In the genomic region with DNA sequence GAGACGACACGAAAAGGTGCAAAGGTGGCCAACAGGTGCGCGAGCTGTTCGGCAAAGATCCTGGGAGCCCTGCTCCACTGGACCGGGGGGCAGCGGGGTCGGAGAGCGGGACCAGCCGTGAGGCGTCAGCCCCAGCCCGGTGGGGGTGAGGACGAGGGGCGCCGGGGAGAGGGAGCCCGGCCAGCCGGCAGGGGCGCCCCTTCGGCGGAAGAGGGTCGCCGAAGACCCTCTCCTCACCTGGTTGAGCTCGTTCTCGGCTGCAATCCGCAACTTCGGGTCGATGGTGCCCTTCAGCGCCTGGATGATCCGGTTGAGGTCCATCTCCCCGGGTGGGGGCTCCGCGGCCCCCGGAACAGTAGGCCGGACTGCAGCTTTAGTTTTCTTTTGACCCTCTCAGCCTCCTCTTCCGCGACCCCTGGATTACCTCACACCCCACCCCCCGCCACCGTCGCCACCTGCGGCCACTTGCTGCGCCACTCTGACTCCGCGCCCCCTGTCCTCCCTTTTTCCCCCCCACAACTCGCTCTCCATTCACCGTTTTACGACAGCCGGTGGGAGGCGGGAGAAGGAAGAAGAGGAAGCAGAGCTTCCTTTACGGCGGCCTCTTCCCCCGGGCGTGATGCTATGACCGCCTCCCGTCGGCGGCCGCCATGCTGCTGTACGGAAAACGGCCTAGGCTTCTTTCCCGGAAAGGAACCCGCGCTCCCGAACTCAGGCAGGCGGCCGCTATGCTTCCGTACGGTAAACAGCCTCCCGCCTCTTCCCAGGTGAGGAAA, we compare ENCODE assay signal across 1 cellular context.
A peak's percentile ranks its signal among the peaks of the same experiment; 100 is the strongest.
TF ChIP-seq lines count a peak whose summit lies in the region.

A gene (minus strand): TSS at position 543 of the 776 bp plus-strand sequence. CDS start 222 bp downstream, at position 321.

TF ChIP-seq in HepG2, 621 proteins besides CTCF, POLR2A, EP300 and RAD21 (continued from another document and continues in another):
- TF ChIP-seq, protein P1, sequence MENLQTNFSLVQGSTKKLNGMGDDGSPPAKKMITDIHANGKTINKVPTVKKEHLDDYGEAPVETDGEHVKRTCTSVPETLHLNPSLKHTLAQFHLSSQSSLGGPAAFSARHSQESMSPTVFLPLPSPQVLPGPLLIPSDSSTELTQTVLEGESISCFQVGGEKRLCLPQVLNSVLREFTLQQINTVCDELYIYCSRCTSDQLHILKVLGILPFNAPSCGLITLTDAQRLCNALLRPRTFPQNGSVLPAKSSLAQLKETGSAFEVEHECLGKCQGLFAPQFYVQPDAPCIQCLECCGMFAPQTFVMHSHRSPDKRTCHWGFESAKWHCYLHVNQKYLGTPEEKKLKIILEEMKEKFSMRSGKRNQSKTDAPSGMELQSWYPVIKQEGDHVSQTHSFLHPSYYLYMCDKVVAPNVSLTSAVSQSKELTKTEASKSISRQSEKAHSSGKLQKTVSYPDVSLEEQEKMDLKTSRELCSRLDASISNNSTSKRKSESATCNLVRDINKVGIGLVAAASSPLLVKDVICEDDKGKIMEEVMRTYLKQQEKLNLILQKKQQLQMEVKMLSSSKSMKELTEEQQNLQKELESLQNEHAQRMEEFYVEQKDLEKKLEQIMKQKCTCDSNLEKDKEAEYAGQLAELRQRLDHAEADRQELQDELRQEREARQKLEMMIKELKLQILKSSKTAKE (CRISPR knock-in tag; IDR thresholded peaks at IDR 0.05; ENCODE audit: borderline replicate concordance), result no peak
- TF ChIP-seq, protein P2, sequence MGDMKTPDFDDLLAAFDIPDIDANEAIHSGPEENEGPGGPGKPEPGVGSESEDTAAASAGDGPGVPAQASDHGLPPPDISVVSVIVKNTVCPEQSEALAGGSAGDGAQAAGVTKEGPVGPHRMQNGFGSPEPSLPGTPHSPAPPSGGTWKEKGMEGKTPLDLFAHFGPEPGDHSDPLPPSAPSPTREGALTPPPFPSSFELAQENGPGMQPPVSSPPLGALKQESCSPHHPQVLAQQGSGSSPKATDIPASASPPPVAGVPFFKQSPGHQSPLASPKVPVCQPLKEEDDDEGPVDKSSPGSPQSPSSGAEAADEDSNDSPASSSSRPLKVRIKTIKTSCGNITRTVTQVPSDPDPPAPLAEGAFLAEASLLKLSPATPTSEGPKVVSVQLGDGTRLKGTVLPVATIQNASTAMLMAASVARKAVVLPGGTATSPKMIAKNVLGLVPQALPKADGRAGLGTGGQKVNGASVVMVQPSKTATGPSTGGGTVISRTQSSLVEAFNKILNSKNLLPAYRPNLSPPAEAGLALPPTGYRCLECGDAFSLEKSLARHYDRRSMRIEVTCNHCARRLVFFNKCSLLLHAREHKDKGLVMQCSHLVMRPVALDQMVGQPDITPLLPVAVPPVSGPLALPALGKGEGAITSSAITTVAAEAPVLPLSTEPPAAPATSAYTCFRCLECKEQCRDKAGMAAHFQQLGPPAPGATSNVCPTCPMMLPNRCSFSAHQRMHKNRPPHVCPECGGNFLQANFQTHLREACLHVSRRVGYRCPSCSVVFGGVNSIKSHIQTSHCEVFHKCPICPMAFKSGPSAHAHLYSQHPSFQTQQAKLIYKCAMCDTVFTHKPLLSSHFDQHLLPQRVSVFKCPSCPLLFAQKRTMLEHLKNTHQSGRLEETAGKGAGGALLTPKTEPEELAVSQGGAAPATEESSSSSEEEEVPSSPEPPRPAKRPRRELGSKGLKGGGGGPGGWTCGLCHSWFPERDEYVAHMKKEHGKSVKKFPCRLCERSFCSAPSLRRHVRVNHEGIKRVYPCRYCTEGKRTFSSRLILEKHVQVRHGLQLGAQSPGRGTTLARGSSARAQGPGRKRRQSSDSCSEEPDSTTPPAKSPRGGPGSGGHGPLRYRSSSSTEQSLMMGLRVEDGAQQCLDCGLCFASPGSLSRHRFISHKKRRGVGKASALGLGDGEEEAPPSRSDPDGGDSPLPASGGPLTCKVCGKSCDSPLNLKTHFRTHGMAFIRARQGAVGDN (CRISPR knock-in tag; IDR thresholded peaks at IDR 0.05), result peak; percentile 81
- TF ChIP-seq GABPB1 (CRISPR knock-in tag; IDR thresholded peaks at IDR 0.05) (peak; percentile 94), ZNF264 (CRISPR knock-in tag; IDR thresholded peaks at IDR 0.05) (peak; percentile 51; the same call in 1 of the 2 replicates), SMC3 (IDR thresholded peaks at IDR 0.05; ENCODE audit: low read length) (no peak), JARID2 (CRISPR knock-in tag; IDR thresholded peaks at IDR 0.05; ENCODE audit: insufficient replicate concordance) (no peak), SAP130 (CRISPR knock-in tag; IDR thresholded peaks at IDR 0.05; ENCODE audit: low read depth) (peak; percentile 58), EED (CRISPR knock-in tag; IDR thresholded peaks at IDR 0.05) (peak; percentile 45; the same call in 1 of the 2 replicates), HDAC1 (CRISPR knock-in tag; IDR thresholded peaks at IDR 0.05) (peak; percentile 51; the same call in 1 of the 2 replicates), ZFY (CRISPR knock-in tag; IDR thresholded peaks at IDR 0.05) (peak; percentile 84), ZMYM4 (CRISPR knock-in tag; IDR thresholded peaks at IDR 0.05) (peak; percentile 87), ZNF629 (CRISPR knock-in tag; conservative IDR thresholded peaks at IDR 0.05) (no peak), ZSCAN12 (CRISPR knock-in tag; IDR thresholded peaks at IDR 0.05) (peak; percentile 39; the same call in 1 of the 2 replicates), GZF1 (CRISPR knock-in tag; IDR thresholded peaks at IDR 0.05) (no peak), ZNF367 (CRISPR knock-in tag; IDR thresholded peaks at IDR 0.05; ENCODE audit: borderline replicate concordance) (peak; percentile 61; the same call in 1 of the 2 replicates), ARNT2 (CRISPR knock-in tag; IDR thresholded peaks at IDR 0.05; ENCODE audit: low read depth) (no peak; the same call in 1 of the 2 replicates), ARHGAP35 (CRISPR knock-in tag; IDR thresholded peaks at IDR 0.05; ENCODE audit: borderline replicate concordance) (no peak; the same call in 1 of the 2 replicates), TP53 (CRISPR knock-in tag; conservative IDR thresholded peaks at IDR 0.05) (0 out of 2 replicates have a peak, but pooled peaks have one; percentile 40), CBX5 (CRISPR knock-in tag; IDR thresholded peaks at IDR 0.05; ENCODE audit: borderline replicate concordance) (0 out of 2 replicates have a peak, but pooled peaks have one; percentile 35), ZNF292 (CRISPR knock-in tag; IDR thresholded peaks at IDR 0.05; ENCODE audit: borderline replicate concordance, low read depth) (peak; percentile 43; the same call in 1 of the 2 replicates), ETV5 (CRISPR knock-in tag; IDR thresholded peaks at IDR 0.05; ENCODE audit: borderline replicate concordance) (peak; percentile 61; the same call in 1 of the 2 replicates)
- TF ChIP-seq, protein P3, sequence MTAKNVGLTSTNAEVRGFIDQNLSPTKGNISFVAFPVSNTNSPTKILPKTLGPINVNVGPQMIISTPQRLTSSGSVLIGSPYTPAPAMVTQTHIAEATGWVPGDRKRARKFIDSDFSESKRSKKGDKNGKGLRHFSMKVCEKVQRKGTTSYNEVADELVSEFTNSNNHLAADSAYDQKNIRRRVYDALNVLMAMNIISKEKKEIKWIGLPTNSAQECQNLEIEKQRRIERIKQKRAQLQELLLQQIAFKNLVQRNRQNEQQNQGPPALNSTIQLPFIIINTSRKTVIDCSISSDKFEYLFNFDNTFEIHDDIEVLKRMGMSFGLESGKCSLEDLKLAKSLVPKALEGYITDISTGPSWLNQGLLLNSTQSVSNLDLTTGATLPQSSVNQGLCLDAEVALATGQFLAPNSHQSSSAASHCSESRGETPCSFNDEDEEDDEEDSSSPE (CRISPR knock-in tag; IDR thresholded peaks at IDR 0.05), result peak; percentile 66
- TF ChIP-seq, protein P4, sequence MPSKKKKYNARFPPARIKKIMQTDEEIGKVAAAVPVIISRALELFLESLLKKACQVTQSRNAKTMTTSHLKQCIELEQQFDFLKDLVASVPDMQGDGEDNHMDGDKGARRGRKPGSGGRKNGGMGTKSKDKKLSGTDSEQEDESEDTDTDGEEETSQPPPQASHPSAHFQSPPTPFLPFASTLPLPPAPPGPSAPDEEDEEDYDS (CRISPR knock-in tag; IDR thresholded peaks at IDR 0.05), result 0 out of 2 replicates have a peak, but pooled peaks have one; percentile 22
- TF ChIP-seq, protein P5, sequence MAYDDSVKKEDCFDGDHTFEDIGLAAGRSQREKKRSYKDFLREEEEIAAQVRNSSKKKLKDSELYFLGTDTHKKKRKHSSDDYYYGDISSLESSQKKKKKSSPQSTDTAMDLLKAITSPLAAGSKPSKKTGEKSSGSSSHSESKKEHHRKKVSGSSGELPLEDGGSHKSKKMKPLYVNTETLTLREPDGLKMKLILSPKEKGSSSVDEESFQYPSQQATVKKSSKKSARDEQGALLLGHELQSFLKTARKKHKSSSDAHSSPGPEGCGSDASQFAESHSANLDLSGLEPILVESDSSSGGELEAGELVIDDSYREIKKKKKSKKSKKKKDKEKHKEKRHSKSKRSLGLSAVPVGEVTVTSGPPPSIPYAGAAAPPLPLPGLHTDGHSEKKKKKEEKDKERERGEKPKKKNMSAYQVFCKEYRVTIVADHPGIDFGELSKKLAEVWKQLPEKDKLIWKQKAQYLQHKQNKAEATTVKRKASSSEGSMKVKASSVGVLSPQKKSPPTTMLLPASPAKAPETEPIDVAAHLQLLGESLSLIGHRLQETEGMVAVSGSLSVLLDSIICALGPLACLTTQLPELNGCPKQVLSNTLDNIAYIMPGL (CRISPR knock-in tag; IDR thresholded peaks at IDR 0.05; ENCODE audit: borderline replicate concordance in 1 of 2, low read depth in 1 of 2), result peak; percentile 67 to 90; a peak in 3 of 4 replicates
- TF ChIP-seq, protein P6, sequence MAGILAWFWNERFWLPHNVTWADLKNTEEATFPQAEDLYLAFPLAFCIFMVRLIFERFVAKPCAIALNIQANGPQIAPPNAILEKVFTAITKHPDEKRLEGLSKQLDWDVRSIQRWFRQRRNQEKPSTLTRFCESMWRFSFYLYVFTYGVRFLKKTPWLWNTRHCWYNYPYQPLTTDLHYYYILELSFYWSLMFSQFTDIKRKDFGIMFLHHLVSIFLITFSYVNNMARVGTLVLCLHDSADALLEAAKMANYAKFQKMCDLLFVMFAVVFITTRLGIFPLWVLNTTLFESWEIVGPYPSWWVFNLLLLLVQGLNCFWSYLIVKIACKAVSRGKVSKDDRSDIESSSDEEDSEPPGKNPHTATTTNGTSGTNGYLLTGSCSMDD (CRISPR knock-in tag; IDR thresholded peaks at IDR 0.05), result no peak
- TF ChIP-seq, protein P7, sequence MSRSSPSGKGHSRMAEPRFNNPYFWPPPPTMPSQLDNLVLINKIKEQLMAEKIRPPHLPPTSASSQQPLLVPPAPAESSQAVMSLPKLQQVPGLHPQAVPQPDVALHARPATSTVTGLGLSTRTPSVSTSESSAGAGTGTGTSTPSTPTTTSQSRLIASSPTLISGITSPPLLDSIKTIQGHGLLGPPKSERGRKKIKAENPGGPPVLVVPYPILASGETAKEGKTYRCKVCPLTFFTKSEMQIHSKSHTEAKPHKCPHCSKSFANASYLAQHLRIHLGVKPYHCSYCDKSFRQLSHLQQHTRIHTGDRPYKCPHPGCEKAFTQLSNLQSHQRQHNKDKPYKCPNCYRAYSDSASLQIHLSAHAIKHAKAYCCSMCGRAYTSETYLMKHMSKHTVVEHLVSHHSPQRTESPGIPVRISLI (CRISPR knock-in tag; IDR thresholded peaks at IDR 0.05; ENCODE audit: borderline replicate concordance), result no peak
- TF ChIP-seq, protein P8, sequence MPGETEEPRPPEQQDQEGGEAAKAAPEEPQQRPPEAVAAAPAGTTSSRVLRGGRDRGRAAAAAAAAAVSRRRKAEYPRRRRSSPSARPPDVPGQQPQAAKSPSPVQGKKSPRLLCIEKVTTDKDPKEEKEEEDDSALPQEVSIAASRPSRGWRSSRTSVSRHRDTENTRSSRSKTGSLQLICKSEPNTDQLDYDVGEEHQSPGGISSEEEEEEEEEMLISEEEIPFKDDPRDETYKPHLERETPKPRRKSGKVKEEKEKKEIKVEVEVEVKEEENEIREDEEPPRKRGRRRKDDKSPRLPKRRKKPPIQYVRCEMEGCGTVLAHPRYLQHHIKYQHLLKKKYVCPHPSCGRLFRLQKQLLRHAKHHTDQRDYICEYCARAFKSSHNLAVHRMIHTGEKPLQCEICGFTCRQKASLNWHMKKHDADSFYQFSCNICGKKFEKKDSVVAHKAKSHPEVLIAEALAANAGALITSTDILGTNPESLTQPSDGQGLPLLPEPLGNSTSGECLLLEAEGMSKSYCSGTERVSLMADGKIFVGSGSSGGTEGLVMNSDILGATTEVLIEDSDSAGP (CRISPR knock-in tag; IDR thresholded peaks at IDR 0.05; ENCODE audit: borderline replicate concordance), result peak; percentile 52; the same call in 1 of the 2 replicates
- TF ChIP-seq, protein P9, sequence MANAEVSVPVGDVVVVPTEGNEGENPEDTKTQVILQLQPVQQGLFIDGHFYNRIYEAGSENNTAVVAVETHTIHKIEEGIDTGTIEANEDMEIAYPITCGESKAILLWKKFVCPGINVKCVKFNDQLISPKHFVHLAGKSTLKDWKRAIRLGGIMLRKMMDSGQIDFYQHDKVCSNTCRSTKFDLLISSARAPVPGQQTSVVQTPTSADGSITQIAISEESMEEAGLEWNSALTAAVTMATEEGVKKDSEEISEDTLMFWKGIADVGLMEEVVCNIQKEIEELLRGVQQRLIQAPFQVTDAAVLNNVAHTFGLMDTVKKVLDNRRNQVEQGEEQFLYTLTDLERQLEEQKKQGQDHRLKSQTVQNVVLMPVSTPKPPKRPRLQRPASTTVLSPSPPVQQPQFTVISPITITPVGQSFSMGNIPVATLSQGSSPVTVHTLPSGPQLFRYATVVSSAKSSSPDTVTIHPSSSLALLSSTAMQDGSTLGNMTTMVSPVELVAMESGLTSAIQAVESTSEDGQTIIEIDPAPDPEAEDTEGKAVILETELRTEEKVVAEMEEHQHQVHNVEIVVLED (CRISPR knock-in tag; IDR thresholded peaks at IDR 0.05; ENCODE audit: borderline replicate concordance), result peak; percentile 67
- TF ChIP-seq, protein P10, sequence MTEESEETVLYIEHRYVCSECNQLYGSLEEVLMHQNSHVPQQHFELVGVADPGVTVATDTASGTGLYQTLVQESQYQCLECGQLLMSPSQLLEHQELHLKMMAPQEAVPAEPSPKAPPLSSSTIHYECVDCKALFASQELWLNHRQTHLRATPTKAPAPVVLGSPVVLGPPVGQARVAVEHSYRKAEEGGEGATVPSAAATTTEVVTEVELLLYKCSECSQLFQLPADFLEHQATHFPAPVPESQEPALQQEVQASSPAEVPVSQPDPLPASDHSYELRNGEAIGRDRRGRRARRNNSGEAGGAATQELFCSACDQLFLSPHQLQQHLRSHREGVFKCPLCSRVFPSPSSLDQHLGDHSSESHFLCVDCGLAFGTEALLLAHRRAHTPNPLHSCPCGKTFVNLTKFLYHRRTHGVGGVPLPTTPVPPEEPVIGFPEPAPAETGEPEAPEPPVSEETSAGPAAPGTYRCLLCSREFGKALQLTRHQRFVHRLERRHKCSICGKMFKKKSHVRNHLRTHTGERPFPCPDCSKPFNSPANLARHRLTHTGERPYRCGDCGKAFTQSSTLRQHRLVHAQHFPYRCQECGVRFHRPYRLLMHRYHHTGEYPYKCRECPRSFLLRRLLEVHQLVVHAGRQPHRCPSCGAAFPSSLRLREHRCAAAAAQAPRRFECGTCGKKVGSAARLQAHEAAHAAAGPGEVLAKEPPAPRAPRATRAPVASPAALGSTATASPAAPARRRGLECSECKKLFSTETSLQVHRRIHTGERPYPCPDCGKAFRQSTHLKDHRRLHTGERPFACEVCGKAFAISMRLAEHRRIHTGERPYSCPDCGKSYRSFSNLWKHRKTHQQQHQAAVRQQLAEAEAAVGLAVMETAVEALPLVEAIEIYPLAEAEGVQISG (CRISPR knock-in tag; IDR thresholded peaks at IDR 0.05), result peak; percentile 85
- TF ChIP-seq, protein P11, sequence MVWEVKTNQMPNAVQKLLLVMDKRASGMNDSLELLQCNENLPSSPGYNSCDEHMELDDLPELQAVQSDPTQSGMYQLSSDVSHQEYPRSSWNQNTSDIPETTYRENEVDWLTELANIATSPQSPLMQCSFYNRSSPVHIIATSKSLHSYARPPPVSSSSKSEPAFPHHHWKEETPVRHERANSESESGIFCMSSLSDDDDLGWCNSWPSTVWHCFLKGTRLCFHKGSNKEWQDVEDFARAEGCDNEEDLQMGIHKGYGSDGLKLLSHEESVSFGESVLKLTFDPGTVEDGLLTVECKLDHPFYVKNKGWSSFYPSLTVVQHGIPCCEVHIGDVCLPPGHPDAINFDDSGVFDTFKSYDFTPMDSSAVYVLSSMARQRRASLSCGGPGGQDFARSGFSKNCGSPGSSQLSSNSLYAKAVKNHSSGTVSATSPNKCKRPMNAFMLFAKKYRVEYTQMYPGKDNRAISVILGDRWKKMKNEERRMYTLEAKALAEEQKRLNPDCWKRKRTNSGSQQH (CRISPR knock-in tag; IDR thresholded peaks at IDR 0.05; ENCODE audit: low read depth), result peak; percentile 28; the same call in 1 of the 2 replicates
